ENCODE assay signal across 1 cellular context in genomic region chr9:133429216-133429613, GRCh38.
TF ChIP-seq lines count a peak whose summit lies in the region.

No MANE protein-coding gene starts in this region.

TF ChIP-seq in H1, 55 proteins besides CTCF, POLR2A, EP300 and RAD21:
- TF ChIP-seq CHD1 (IDR thresholded peaks at IDR 0.05; ENCODE audit: low read depth, low read length) (no peak), GTF2F1 (IDR thresholded peaks at IDR 0.05; ENCODE audit: borderline replicate concordance, low read depth, low read length) (no peak), SAP30 (IDR thresholded peaks at IDR 0.05; ENCODE audit: insufficient read depth, insufficient replicate concordance, low read length) (no peak), KDM4A (IDR thresholded peaks at IDR 0.05; ENCODE audit: low read depth, low read length, severe bottlenecking) (peak; percentile 17), MAFK (IDR thresholded peaks at IDR 0.05; ENCODE audit: low read depth, low read length) (no peak), JUN (IDR thresholded peaks at IDR 0.05; ENCODE audit: low read depth, low read length) (no peak), TCF12 (IDR thresholded peaks at IDR 0.05; ENCODE audit: low read depth, low read length) (no peak), HDAC6 (IDR thresholded peaks at IDR 0.05; ENCODE audit: low read depth, low read length) (no peak), CTBP2 (IDR thresholded peaks at IDR 0.05; ENCODE audit: borderline replicate concordance, insufficient read depth, insufficient read length, low read length) (no peak)
TF ChIP-seq in H1: peak in this region for 1.
